Comparison of ENCODE assay signal across 8 cellular contexts in the genomic region with DNA sequence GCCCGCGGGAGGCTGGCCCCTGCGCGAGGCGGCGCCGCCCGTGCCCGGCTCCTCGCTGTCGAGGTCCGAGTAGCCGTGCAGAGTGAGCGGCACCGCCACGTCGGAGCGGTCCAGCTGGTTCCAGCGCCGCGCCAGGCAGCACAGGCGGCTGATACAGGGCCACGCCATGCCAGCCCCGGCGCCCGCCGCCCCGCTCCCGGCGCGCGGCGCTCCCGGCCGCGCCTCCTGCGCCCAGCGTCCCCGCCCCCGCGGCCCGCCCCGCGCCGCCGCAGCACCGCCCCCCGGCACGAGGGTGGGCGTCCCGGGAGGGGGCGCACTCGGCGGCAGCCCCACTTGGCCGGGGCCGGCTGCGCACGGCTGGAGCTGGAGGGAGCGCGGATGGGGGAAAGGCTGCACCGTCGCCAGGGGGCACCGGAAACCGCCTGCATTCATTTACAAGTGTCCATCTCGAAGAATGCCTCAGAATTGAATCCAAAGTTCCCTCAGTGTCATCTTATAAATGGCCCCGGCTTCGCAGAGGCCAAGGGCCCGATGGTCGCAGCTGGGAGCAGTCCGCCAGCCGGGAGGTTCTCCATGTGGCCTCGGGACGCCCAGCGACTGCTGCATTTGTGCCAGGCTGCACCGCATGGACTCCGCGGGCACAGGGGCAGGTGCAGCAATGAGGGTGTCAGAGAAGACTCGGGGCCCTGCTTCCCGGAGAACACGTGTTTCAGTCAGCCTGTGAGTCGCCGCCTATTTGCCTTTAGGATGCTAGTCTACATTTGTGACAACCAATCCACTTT. TPM values are rescaled to one million over a fixed set of nuclear protein-coding genes. Genes with fewer than 3 reads are reported as not detected.
DNase-seq lines count a peak whose midpoint lies in the region; ATAC-seq and TF ChIP-seq lines count a peak whose summit lies in the region.

A gene (minus strand): TSS at position 198 of the 782 bp plus-strand sequence. CDS start 30 bp downstream, at position 168.

- peaks cover 14% of the 10 kb centered on the region for H3K36me3 ChIP-seq in brain microvascular endothelial cell (replicated peaks)

- H3K4me3 Mint-ChIP-seq in CD14-positive monocyte = peak within 1 kb of the TSS; percentile 81 to 90
- peak within 1 kb of the TSS; percentile 78 for H3K4me3 Mint-ChIP-seq in T-helper 2 cell treated with Interferon-gamma antibody and Interleukin-4, amounts not matched to agents 5 μg/mL and 100 μg/mL, for 36 hours

- peaks cover 5 to 18% (median 8%) of the 10 kb centered on the region in 3 donors for H3K27me3 Mint-ChIP-seq in CD14-positive monocyte (ENCODE audit: low read depth in 3 of 3)
- peaks cover 17% of the 10 kb centered on the region for H3K27me3 Mint-ChIP-seq in T-helper 2 cell treated with Interferon-gamma antibody and Interleukin-4, amounts not matched to agents 5 μg/mL and 100 μg/mL, for 36 hours (ENCODE audit: low read depth)

- in situ Hi-C loops in brain microvascular endothelial cell (cut with HindIII; ENCODE audit: low pct_ligation_motif_present, low sequenced_read_pairs) = no loop called here

- peaks cover 45 to 46% of the 10 kb centered on the region in 2 donors for H3K36me3 Mint-ChIP-seq in CD14-positive monocyte
- peaks cover 2% of the 10 kb centered on the region for H3K36me3 Mint-ChIP-seq in T-helper 2 cell treated with Interferon-gamma antibody and Interleukin-4, amounts not matched to agents 5 μg/mL and 100 μg/mL, for 36 hours (ENCODE audit: low read depth)

- DNase-seq in CD14-positive monocyte (ENCODE audit: low spot score) (no peak), LoVo (ENCODE audit: low spot score) (peak; percentile 60), brain microvascular endothelial cell (peak; percentile 26), iPS DF 19.7 (ENCODE audit: low read depth, low spot score) (peak; percentile 23), retinal pigment epithelial cell (ENCODE audit: low read depth) (no peak)
- peak; percentile 45 for DNase-seq in T-helper 2 cell treated with Interferon-gamma antibody and Interleukin-4, amounts not matched to agents 5 μg/mL and 100 μg/mL, for 36 hours (ENCODE audit: low spot score)

- TF ChIP-seq CTCF in CD14-positive monocyte (IDR thresholded peaks at IDR 0.05) (peak; percentile 35), brain microvascular endothelial cell (IDR thresholded peaks at IDR 0.05; ENCODE audit: low read depth, low read length, missing control alignments) (peak; percentile 57), retinal pigment epithelial cell (conservative IDR thresholded peaks at IDR 0.05; ENCODE audit: low read depth, low read length) (peak; percentile 49)

- peak; percentile 45 for ATAC-seq in GM19351 (IDR thresholded peaks at IDR 0.05; ENCODE audit: unreplicated experiment)
- ATAC-seq in HG03095 (IDR thresholded peaks at IDR 0.05; ENCODE audit: unreplicated experiment) = no peak

- H3K4me3 ChIP-seq in brain microvascular endothelial cell (ENCODE audit: low read depth, low read length) (peak within 1 kb of the TSS; percentile 68), retinal pigment epithelial cell (ENCODE audit: low read length) (peak within 1 kb of the TSS; percentile 63)

- intact Hi-C loops in CD14-positive monocyte (cut with micrococcal nuclease) = loop anchor here in 1 of 2 donors (5.0 kb wide), 1 partner anchor 57 kb away; a partner anchor contains a TSS

- no peak within 1 kb of the TSS for H3K27ac ChIP-seq in brain microvascular endothelial cell

- H3K27ac Mint-ChIP-seq in CD14-positive monocyte = no peak within 1 kb of the TSS
- no peak within 1 kb of the TSS for H3K27ac Mint-ChIP-seq in T-helper 2 cell treated with Interferon-gamma antibody and Interleukin-4, amounts not matched to agents 5 μg/mL and 100 μg/mL, for 36 hours

- H3K9me3 Mint-ChIP-seq in CD14-positive monocyte = peaks cover 0 to 2% (median 0%) of the 10 kb centered on the region in 7 donors
- H3K9me3 Mint-ChIP-seq in T-helper 2 cell treated with Interferon-gamma antibody and Interleukin-4, amounts not matched to agents 5 μg/mL and 100 μg/mL, for 36 hours = no peaks in the 10 kb centered on the region

- H3K4me1 Mint-ChIP-seq in CD14-positive monocyte = peaks cover 16% of the 10 kb centered on the region
- peaks cover 6% of the 10 kb centered on the region for H3K4me1 Mint-ChIP-seq in T-helper 2 cell treated with Interferon-gamma antibody and Interleukin-4, amounts not matched to agents 5 μg/mL and 100 μg/mL, for 36 hours (ENCODE audit: low read depth)

- no peaks in the 10 kb centered on the region for H3K27me3 ChIP-seq in brain microvascular endothelial cell (replicated peaks)

RNA-seq across cellular contexts. Expression of the gene that starts here (rescaled TPM):
- under 1 TPM in 1 of 2 donors, not detected in 1; 0.18 TPM for polyA plus RNA-seq in CD14-positive monocyte

Comparison
In these comparisons a context has a peak if more than half of its experiments do, and no peak if none do; other contexts are left out.
1. DNase-seq: peak in LoVo (single experiment), T-helper 2 cell treated with Interferon-gamma antibody and Interleukin-4, amounts not matched to agents 5 μg/mL and 100 μg/mL, for 36 hours (single experiment), brain microvascular endothelial cell (single experiment) and iPS DF 19.7 (single experiment); none in CD14-positive monocyte (single experiment) and retinal pigment epithelial cell (single experiment).
2. Peak in every context shown above with its lines, with median percentiles within 50 percentile points of each other: CTCF ChIP-seq.